ENCODE assay signal across 24 cellular contexts in genomic region chr17:9821921-9822320, GRCh38. TPM values are rescaled to one million over a fixed set of nuclear protein-coding genes. Genes with fewer than 3 reads are reported as not detected.
A peak's percentile ranks its signal among the peaks of the same experiment; 100 is the strongest.
DNase-seq lines count a peak whose midpoint lies in the region; ATAC-seq, FAIRE-seq and TF ChIP-seq lines count a peak whose summit lies in the region.
"Had no signal": no experiment of that assay in that cellular context is flagged by ENCODE, and none has a peak within 500 bp of the region (broad histone marks: within the 10 kb centered on the region; RNA-seq: fewer than 3 reads in every experiment).

TSS of gene GSG1L2 (minus strand) at chr17:9822079. CDS start at chr17:9822071, 8 bp downstream.

- peaks cover 4% of the 10 kb centered on the region for H3K9me3 Mint-ChIP-seq in type B pancreatic cell
- no peaks in the 10 kb centered on the region for H3K9me3 Mint-ChIP-seq in activated naive CD8-positive, alpha-beta T cell treated with anti-CD3 and anti-CD28 coated beads, Interleukin-2, amount 50 U/mL, for 24 hours
- peaks cover 4% of the 10 kb centered on the region for H3K9me3 Mint-ChIP-seq in activated T-cell treated with anti-CD3 and anti-CD28 coated beads, Interleukin-2, amount 50 U/mL, for 4 hours
- H3K9me3 Mint-ChIP-seq: CD4-positive, alpha-beta T cell had no signal

- H3K4me3 ChIP-seq in A549 = no peak within 1 kb of the TSS
- H3K4me3 ChIP-seq: SJSA1 had no signal

- 89% methylated on average over 15 of the region's 15 CpGs for WGBS in A549 (ENCODE audit: missing lambda C conversion rate)

- no peak for TF ChIP-seq EP300 in A549 (IDR thresholded peaks at IDR 0.05)

- H3K4me3 Mint-ChIP-seq in type B pancreatic cell = no peak within 1 kb of the TSS
- H3K4me3 Mint-ChIP-seq in activated naive CD8-positive, alpha-beta T cell treated with anti-CD3 and anti-CD28 coated beads, Interleukin-2, amount 50 U/mL, for 24 hours = no peak within 1 kb of the TSS
- no peak within 1 kb of the TSS for H3K4me3 Mint-ChIP-seq in activated T-cell treated with anti-CD3 and anti-CD28 coated beads, Interleukin-2, amount 50 U/mL, for 4 hours
- H3K4me3 Mint-ChIP-seq: CD4-positive, alpha-beta T cell had no signal

- CTCF ChIA-PET in A549 (lab: Yijun Ruan, JAX) = interaction anchor here (0.6 kb wide), 2 partner anchors 8 to 93 kb away, joined by 3 read pairs; no protein-coding TSS in a partner anchor

- no peak for ATAC-seq in A549
- no peak for ATAC-seq in activated naive CD8-positive, alpha-beta T cell treated with anti-CD3 and anti-CD28 coated beads, Interleukin-2, amount 50 U/mL, for 24 hours
- ATAC-seq in activated T-cell treated with anti-CD3 and anti-CD28 coated beads, Interleukin-2, amount 50 U/mL, for 4 hours = no peak
- ATAC-seq: HepG2 had no signal

- H3K36me3 Mint-ChIP-seq in type B pancreatic cell = no peaks in the 10 kb centered on the region
- no peaks in the 10 kb centered on the region for H3K36me3 Mint-ChIP-seq in activated naive CD8-positive, alpha-beta T cell treated with anti-CD3 and anti-CD28 coated beads, Interleukin-2, amount 50 U/mL, for 24 hours (ENCODE audit: low read depth)
- H3K36me3 Mint-ChIP-seq in activated T-cell treated with anti-CD3 and anti-CD28 coated beads, Interleukin-2, amount 50 U/mL, for 4 hours (ENCODE audit: insufficient read depth) = no peaks in the 10 kb centered on the region

- peaks cover 20% of the 10 kb centered on the region for H3K27me3 Mint-ChIP-seq in type B pancreatic cell
- peaks cover 3% of the 10 kb centered on the region for H3K27me3 Mint-ChIP-seq in activated naive CD8-positive, alpha-beta T cell treated with anti-CD3 and anti-CD28 coated beads, Interleukin-2, amount 50 U/mL, for 24 hours
- peaks cover 14% of the 10 kb centered on the region for H3K27me3 Mint-ChIP-seq in activated T-cell treated with anti-CD3 and anti-CD28 coated beads, Interleukin-2, amount 50 U/mL, for 4 hours (ENCODE audit: low read depth)
- H3K27me3 Mint-ChIP-seq: CD4-positive, alpha-beta T cell had no signal

- TF ChIP-seq POLR2A in A549 (IDR thresholded peaks at IDR 0.05; ENCODE audit: low read length) = no peak

- peaks cover 35% of the 10 kb centered on the region for H3K4me1 ChIP-seq in A549
- H3K4me1 ChIP-seq: SJSA1 had no signal

- no peak for FAIRE-seq in A549 (lab: Jason Lieb, UNC)
- FAIRE-seq: GM12892, H54, HepG2 had no signal

- peak within 1 kb of the TSS; percentile 57 to 84 for H3K27ac ChIP-seq in A549
- H3K27ac ChIP-seq: SJSA1 had no signal

- TF ChIP-seq CTCF in A549 (IDR thresholded peaks at IDR 0.05) (no peak), type B pancreatic cell (conservative IDR thresholded peaks at IDR 0.05) (no peak)

- POLR2A ChIA-PET in A549 (lab: Yijun Ruan, JAX) = no interaction called here

- no peak within 1 kb of the TSS for H3K4me2 ChIP-seq in A549

- no peak for TF ChIP-seq RAD21 in A549 (conservative IDR thresholded peaks at IDR 0.05 in 1 of 2, IDR thresholded peaks at IDR 0.05 in 1 of 2)

- H3K9me3 ChIP-seq in A549 = no peaks in the 10 kb centered on the region
- H3K9me3 ChIP-seq: SJSA1 had no signal

- DNase-seq in A549 (ENCODE audit: low read depth in 1 of 2, low spot score in 1 of 2) (no peak), NCI-H2171 (lab: John Stamatoyannopoulos, UW) (peak; percentile 90), NCI-H82 treated with DMSO at 0.1 percent for 48 hours (lab: John Stamatoyannopoulos, UW; ENCODE audit: unreplicated experiment) (peak; percentile 42), mesenteric fat pad (ENCODE audit: low spot score) (peak; percentile 73), type B pancreatic cell (ENCODE audit: extremely low spot score, unreplicated experiment) (no peak), NCI-H526 (lab: John Stamatoyannopoulos, UW) (no peak)
- no peak for DNase-seq in activated naive CD8-positive, alpha-beta T cell treated with anti-CD3 and anti-CD28 coated beads, Interleukin-2, amount 50 U/mL, for 24 hours
- no peak for DNase-seq in activated T-cell treated with anti-CD3 and anti-CD28 coated beads, Interleukin-2, amount 50 U/mL, for 4 hours
- DNase-seq: 8988T; CD4-positive, alpha-beta T cell; DMS79 treated with DMSO at 0.1 percent for 48 hours; Karpas-422; NCI-H1092; NCI-H1417 treated with DMSO at 0.1 percent for 48 hours; NCI-H1694 treated with DMSO at 0.1 percent for 48 hours; NCI-H2081; Right ventricle myocardium superior; RPMI8226 had no signal

- H3K27ac Mint-ChIP-seq in type B pancreatic cell = no peak within 1 kb of the TSS
- H3K27ac Mint-ChIP-seq in activated naive CD8-positive, alpha-beta T cell treated with anti-CD3 and anti-CD28 coated beads, Interleukin-2, amount 50 U/mL, for 24 hours = no peak within 1 kb of the TSS
- H3K27ac Mint-ChIP-seq: CD4-positive, alpha-beta T cell had no signal

- no peaks in the 10 kb centered on the region for H3K4me1 Mint-ChIP-seq in type B pancreatic cell (ENCODE audit: unreplicated experiment)
- H3K4me1 Mint-ChIP-seq in activated naive CD8-positive, alpha-beta T cell treated with anti-CD3 and anti-CD28 coated beads, Interleukin-2, amount 50 U/mL, for 24 hours = no peaks in the 10 kb centered on the region
- H3K4me1 Mint-ChIP-seq in activated T-cell treated with anti-CD3 and anti-CD28 coated beads, Interleukin-2, amount 50 U/mL, for 4 hours (ENCODE audit: low read depth) = no peaks in the 10 kb centered on the region

TF ChIP-seq in A549, 52 proteins besides CTCF, POLR2A, EP300 and RAD21:
- no peak for TF ChIP-seq HOXA7 (CRISPR knock-in tag; IDR thresholded peaks at IDR 0.05)
- TF ChIP-seq PHF8 (IDR thresholded peaks at IDR 0.05; ENCODE audit: borderline replicate concordance, low read depth) = no peak
- TF ChIP-seq, protein P1, sequence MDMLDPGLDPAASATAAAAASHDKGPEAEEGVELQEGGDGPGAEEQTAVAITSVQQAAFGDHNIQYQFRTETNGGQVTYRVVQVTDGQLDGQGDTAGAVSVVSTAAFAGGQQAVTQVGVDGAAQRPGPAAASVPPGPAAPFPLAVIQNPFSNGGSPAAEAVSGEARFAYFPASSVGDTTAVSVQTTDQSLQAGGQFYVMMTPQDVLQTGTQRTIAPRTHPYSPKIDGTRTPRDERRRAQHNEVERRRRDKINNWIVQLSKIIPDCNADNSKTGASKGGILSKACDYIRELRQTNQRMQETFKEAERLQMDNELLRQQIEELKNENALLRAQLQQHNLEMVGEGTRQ (IDR thresholded peaks at IDR 0.05) = no peak
- no peak for TF ChIP-seq FOSB (CRISPR knock-in tag; IDR thresholded peaks at IDR 0.05)
- TF ChIP-seq, protein P2, sequence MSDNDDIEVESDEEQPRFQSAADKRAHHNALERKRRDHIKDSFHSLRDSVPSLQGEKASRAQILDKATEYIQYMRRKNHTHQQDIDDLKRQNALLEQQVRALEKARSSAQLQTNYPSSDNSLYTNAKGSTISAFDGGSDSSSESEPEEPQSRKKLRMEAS (IDR thresholded peaks at IDR 0.05) = no peak
- TF ChIP-seq, protein P3, sequence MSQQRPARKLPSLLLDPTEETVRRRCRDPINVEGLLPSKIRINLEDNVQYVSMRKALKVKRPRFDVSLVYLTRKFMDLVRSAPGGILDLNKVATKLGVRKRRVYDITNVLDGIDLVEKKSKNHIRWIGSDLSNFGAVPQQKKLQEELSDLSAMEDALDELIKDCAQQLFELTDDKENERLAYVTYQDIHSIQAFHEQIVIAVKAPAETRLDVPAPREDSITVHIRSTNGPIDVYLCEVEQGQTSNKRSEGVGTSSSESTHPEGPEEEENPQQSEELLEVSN (IDR thresholded peaks at IDR 0.05; ENCODE audit: borderline replicate concordance, low read depth) = no peak
- no peak for TF ChIP-seq ZFP36 (IDR thresholded peaks at IDR 0.05; ENCODE audit: borderline replicate concordance, partially characterized antibody)
- no peak for TF ChIP-seq CEBPB (IDR thresholded peaks at IDR 0.05)
- TF ChIP-seq RNF2 (IDR thresholded peaks at IDR 0.05; ENCODE audit: borderline replicate concordance, low read depth) = no peak

RNA-seq across cellular contexts. Expression of gene GSG1L2, which starts in this region (rescaled TPM):
- polyA plus RNA-seq in A549 (2011; rRNA removed) = not detected in 2 replicates
- polyA plus RNA-seq in A549 (2012; cell fraction: cytosol; rRNA removed) = 0.08 TPM in 1 of 2 replicates, not detected in the other
- polyA plus RNA-seq in A549 (2012; cell fraction: nucleus; rRNA removed) = 0.23 TPM in 1 of 2 replicates, not detected in the other
- polyA plus RNA-seq in A549 (2017; fragmentation: RNase III; extraction: RNeasy Plus Mini Kit Qiagen cat#74134 plus additional on column Dnase treatment) = not detected in 3 replicates
- polyA minus RNA-seq in A549 (2011; rRNA and poly(A)+ RNA removed) = not detected in 2 replicates
- not detected for total RNA-seq in mesenteric fat pad
- total RNA-seq in type B pancreatic cell (ENCODE audit: low replicate concordance) = not detected in 2 replicates
- total RNA-seq in activated T-cell treated with anti-CD3 and anti-CD28 coated beads, Interleukin-2, amount 50 U/mL, for 4 hours = not detected
- total RNA-seq: CD4-positive, alpha-beta T cell; HepG2; HT1080; Right ventricle myocardium superior; SJSA1 had no signal
- polyA plus RNA-seq: BJ, HepG2 had no signal

Comparison
In these comparisons a context has a peak if more than half of its experiments do, and no peak if none do; other contexts are left out.
1. Peak in DNase-seq in mesenteric fat pad; RNA of the gene not detected or under 1 TPM.
2. DNase-seq: peak in NCI-H2171 (single experiment) and NCI-H82 treated with DMSO at 0.1 percent for 48 hours (single experiment); none in A549 (0 of 2), type B pancreatic cell (single experiment), activated naive CD8-positive, alpha-beta T cell treated with anti-CD3 and anti-CD28 coated beads, Interleukin-2, amount 50 U/mL, for 24 hours (single experiment), NCI-H526 (0 of 2) and activated T-cell treated with anti-CD3 and anti-CD28 coated beads, Interleukin-2, amount 50 U/mL, for 4 hours (single experiment).